8 cellular contexts compared by ENCODE assay signal in genomic region chr3:136752327-136753111, GRCh38. TPM values are rescaled to one million over a fixed set of nuclear protein-coding genes. Genes with fewer than 3 reads are reported as not detected.
DNase-seq lines count a peak whose midpoint lies in the region; ATAC-seq and TF ChIP-seq lines count a peak whose summit lies in the region.

STAG1 (minus strand) TSS chr3:136752378; CDS start chr3:136630898, 121,480 bp downstream.

- H3K4me1 ChIP-seq in ovary (ENCODE audit: insufficient read depth) (peaks cover 4% of the 10 kb centered on the region), thyroid gland (peaks cover 16 to 35% of the 10 kb centered on the region in 2 donors)

- no peaks in the 10 kb centered on the region for H3K9me3 ChIP-seq in ovary
- no peaks in the 10 kb centered on the region for H3K9me3 ChIP-seq in thyroid gland

- H3K36me3 ChIP-seq in ovary (no peaks in the 10 kb centered on the region), thyroid gland (no peaks in the 10 kb centered on the region)

- intact Hi-C loops in head of caudate nucleus (cut with DNase I): loop anchor here (2.0 to 5.0 kb wide), 8 partner anchors 66 to 675 kb away; partner anchors contain the start of genes MSL2, NCK1, PCCB and SLC35G2
- intact Hi-C loops in ovary (cut with DNase I): loop anchor here in 3 of 4 donors (1.0 to 5.0 kb wide), 5 partner anchors 110 to 675 kb away; partner anchors contain the start of genes MSL2 (in 1 of the 3), NCK1 (in 1 of the 3) and PCCB (in 1 of the 3)
- intact Hi-C loops in thyroid gland (cut with DNase I): loop anchor here (5.0 to 10.0 kb wide), 3 partner anchors 360 to 675 kb away; partner anchors contain the start of gene MSL2

- H3K4me1 Mint-ChIP-seq in activated naive CD8-positive, alpha-beta T cell treated with anti-CD3 and anti-CD28 coated beads for 36 hours: peaks cover 34% of the 10 kb centered on the region

- ATAC-seq in HG02642 (IDR thresholded peaks at IDR 0.05; ENCODE audit: poor library complexity, unreplicated experiment): peak; percentile 87

- H3K4me3 ChIP-seq in GM12865 (ENCODE audit: low read depth, low read length) (peak within 1 kb of the TSS; percentile 97), ovary (peak within 1 kb of the TSS; percentile 75), thyroid gland (replicated peaks in 1 of 3) (peak within 1 kb of the TSS; percentile 41 to 67 (median 54))

- H3K27ac ChIP-seq in ovary (peak within 1 kb of the TSS; percentile 99 to 100), thyroid gland (peak within 1 kb of the TSS; percentile 97 to 99 (median 98))

- TF ChIP-seq POLR2A in ovary (IDR thresholded peaks at IDR 0.05): peak; percentile 73
- TF ChIP-seq POLR2A in thyroid gland (IDR thresholded peaks at IDR 0.05): peak in 1 of 2 donors; percentile 89

- TF ChIP-seq CTCF in GM12865 (IDR thresholded peaks at IDR 0.05; ENCODE audit: insufficient read depth, low read depth, low read length, missing control alignments): peak; percentile 97
- peak; percentile 97 to 100 (median 99) for TF ChIP-seq CTCF in ovary (IDR thresholded peaks at IDR 0.05)
- TF ChIP-seq CTCF in thyroid gland (IDR thresholded peaks at IDR 0.05): peak; percentile 85 to 100 (median 98)

- H3K27ac Mint-ChIP-seq in activated naive CD8-positive, alpha-beta T cell treated with anti-CD3 and anti-CD28 coated beads for 36 hours: peak within 1 kb of the TSS; percentile 98

- peak within 1 kb of the TSS; percentile 91 for H3K4me3 Mint-ChIP-seq in activated naive CD8-positive, alpha-beta T cell treated with anti-CD3 and anti-CD28 coated beads for 36 hours

- peak; percentile 54 for TF ChIP-seq EP300 in ovary (IDR thresholded peaks at IDR 0.05)

- H3K27me3 Mint-ChIP-seq in activated naive CD8-positive, alpha-beta T cell treated with anti-CD3 and anti-CD28 coated beads for 36 hours: no peaks in the 10 kb centered on the region

- DNase-seq in GM12865 (ENCODE audit: low read depth) (peak; percentile 99), NCI-H1105 (lab: John Stamatoyannopoulos, UW) (peak; percentile 100), SKM-1 treated with dmso at 0.1 percent for 144 hours (lab: John Stamatoyannopoulos, UW; ENCODE audit: unreplicated experiment) (peak; percentile 96), head of caudate nucleus (peak; percentile 95 to 100 (median 99)), ovary (peak; percentile 99 to 100 (median 100)), thyroid gland (peak; percentile 98 to 99)
- DNase-seq in activated naive CD8-positive, alpha-beta T cell treated with anti-CD3 and anti-CD28 coated beads for 36 hours: peak; percentile 100

- no peaks in the 10 kb centered on the region for H3K27me3 ChIP-seq in ovary
- no peaks in the 10 kb centered on the region for H3K27me3 ChIP-seq in thyroid gland

- H3K9me3 Mint-ChIP-seq in activated naive CD8-positive, alpha-beta T cell treated with anti-CD3 and anti-CD28 coated beads for 36 hours: peaks cover 3% of the 10 kb centered on the region

- 0% methylated on average over 48 to 78 of the region's 78 CpGs for WGBS in ovary, 3 donors
- WGBS in thyroid gland, 2 donors: 0% methylated on average over 6 to 38 of the region's 78 CpGs

- H3K36me3 Mint-ChIP-seq in activated naive CD8-positive, alpha-beta T cell treated with anti-CD3 and anti-CD28 coated beads for 36 hours: peaks cover 16% of the 10 kb centered on the region

RNA-seq across cellular contexts. Expression of gene STAG1, which starts in this region (rescaled TPM):
- 10 to 100 TPM; 42.9 to 44.6 TPM for total RNA-seq in activated naive CD8-positive, alpha-beta T cell treated with anti-CD3 and anti-CD28 coated beads for 36 hours
- total RNA-seq in ovary (10 to 100 TPM; 39.1 to 66.3 (median 57.5) TPM), thyroid gland (10 to 100 TPM; 50.5 to 68.8 (median 54.4) TPM)
- 10 to 100 TPM; 18.7 to 19.4 TPM for polyA plus RNA-seq in ovary

Comparison
In these comparisons a context has a peak if more than half of its experiments do, and no peak if none do; other contexts are left out.
1. Peak in every context shown above with its lines: DNase-seq, ATAC-seq, H3K4me3 ChIP-seq and H3K27ac ChIP-seq.